In genomic region chr11:46361283-46362145, GRCh38 we compare ENCODE assay signal across 8 cellular contexts. TPM values are rescaled to one million over a fixed set of nuclear protein-coding genes. Genes with fewer than 3 reads are reported as not detected.
DNase-seq lines count a peak whose midpoint lies in the region; ATAC-seq and TF ChIP-seq lines count a peak whose summit lies in the region.

No MANE protein-coding gene starts in this region.

- no peak for TF ChIP-seq POLR2A in suprapubic skin (IDR thresholded peaks at IDR 0.05)

- WGBS in suprapubic skin = 28% methylated on average over 15 of the region's 26 CpGs

- TF ChIP-seq EP300 in suprapubic skin (IDR thresholded peaks at IDR 0.05) = no peak

- CTCF ChIA-PET in activated B cell treated with CpG ODN at 0.5 μM for 24 hours (lab: Charles Lee) = interaction anchor here (0.8 kb wide), 1 partner anchor 9 kb away, joined by 3 read pairs; no protein-coding TSS in a partner anchor

- POLR2A ChIA-PET in activated B cell treated with CpG ODN at 0.5 μM for 24 hours (lab: Charles Lee) = interaction anchor here (0.5 to 1.9 kb wide), 4 partner anchors 9 to 515 kb away, joined by 3 to 5 read pairs (median 4); no protein-coding TSS in a partner anchor

- no peaks in the 10 kb centered on the region for H3K9me3 Mint-ChIP-seq in activated B cell treated with CpG ODN at 0.5 μM for 24 hours

- ATAC-seq in GM21576 (IDR thresholded peaks at IDR 0.05; ENCODE audit: unreplicated experiment) = peak; percentile 91
- ATAC-seq in activated B cell treated with CpG ODN at 0.5 μM for 24 hours (ENCODE audit: low read depth) = peak; percentile 97

- H3K4me3 Mint-ChIP-seq in activated B cell treated with CpG ODN at 0.5 μM for 24 hours = peak overlapping the region; percentile 80

- H3K27me3 ChIP-seq in muscle layer of colon (ENCODE audit: control insufficient read depth in 1 of 2, insufficient read depth in 2 of 2, low read length in 2 of 2) = no peaks in the 10 kb centered on the region
- H3K27me3 ChIP-seq in suprapubic skin = no peaks in the 10 kb centered on the region

- H3K9me3 ChIP-seq in muscle layer of colon (ENCODE audit: low read length) (no peaks in the 10 kb centered on the region), suprapubic skin (no peaks in the 10 kb centered on the region)

- H3K4me3 ChIP-seq in muscle layer of colon (ENCODE audit: low read depth in 1 of 2, low read length in 2 of 2) = peak overlapping the region; percentile 68 to 70
- peak overlapping the region; percentile 38 for H3K4me3 ChIP-seq in suprapubic skin

- H3K36me3 ChIP-seq in muscle layer of colon (ENCODE audit: insufficient read depth, low read length) (peaks cover 4% of the 10 kb centered on the region), suprapubic skin (peaks cover 4% of the 10 kb centered on the region)

- TF ChIP-seq CTCF in activated B cell treated with CpG ODN at 0.5 μM for 24 hours (IDR thresholded peaks at IDR 0.05) = no peak
- TF ChIP-seq CTCF in suprapubic skin (IDR thresholded peaks at IDR 0.05) = no peak

- peaks cover 4% of the 10 kb centered on the region for H3K36me3 Mint-ChIP-seq in activated B cell treated with CpG ODN at 0.5 μM for 24 hours (ENCODE audit: low read depth)

- H3K27ac ChIP-seq in muscle layer of colon (ENCODE audit: low read depth, low read length) (peak overlapping the region; percentile 86), suprapubic skin (peak overlapping the region; percentile 80)

- H3K4me1 Mint-ChIP-seq in activated B cell treated with CpG ODN at 0.5 μM for 24 hours = peaks cover 25% of the 10 kb centered on the region

- H3K4me1 ChIP-seq in muscle layer of colon (ENCODE audit: insufficient read depth, low read length) (peaks cover 27% of the 10 kb centered on the region), suprapubic skin (peaks cover 63% of the 10 kb centered on the region)

- H3K27me3 Mint-ChIP-seq in activated B cell treated with CpG ODN at 0.5 μM for 24 hours = no peaks in the 10 kb centered on the region

- intact Hi-C loops in activated B cell treated with CpG ODN at 0.5 μM for 24 hours (cut with micrococcal nuclease) = no loop called here

- H3K9ac ChIP-seq in muscle layer of colon (ENCODE audit: low read length) = peak overlapping the region; percentile 68

- peak; percentile 59 for DNase-seq in EH (ENCODE audit: low read depth)
- peak; percentile 69 for DNase-seq in LHCN-M2 (ENCODE audit: low read depth)
- no peak for DNase-seq in activated B cell treated with CpG ODN at 0.5 μM for 24 hours
- peak; percentile 49 to 80 for DNase-seq in dermis microvascular lymphatic vessel endothelial cell (ENCODE audit: low read depth in 2 of 2)
- DNase-seq in suprapubic skin (ENCODE audit: low spot score in 2 of 2) = no peak
- no peak for DNase-seq in NCI-H524 treated with DMSO at 0.1 percent for 48 hours (lab: John Stamatoyannopoulos, UW)

- H3K27ac Mint-ChIP-seq in activated B cell treated with CpG ODN at 0.5 μM for 24 hours = peak overlapping the region; percentile 47

RNA-seq across cellular contexts. Expression of gene DGKZ, which starts 14.3 kb away (rescaled TPM):
- total RNA-seq in LHCN-M2 (2014; rRNA removed) (69.7 and 92.5 TPM in 2 replicates), activated B cell treated with CpG ODN at 0.5 μM for 24 hours (48.1 and 53.6 TPM in 2 replicates), dermis microvascular lymphatic vessel endothelial cell (51.6 and 61.3 TPM in 2 replicates), suprapubic skin (10 to 100 TPM; 60.5 to 91.0 (median 73.4) TPM)
- 50.2 TPM for polyA plus RNA-seq in LHCN-M2 (2012)

RNA-seq across cellular contexts. Expression of gene MDK, which starts 20.0 kb away (rescaled TPM):
- total RNA-seq in LHCN-M2 (2014; rRNA removed) (184 and 234 TPM in 2 replicates), activated B cell treated with CpG ODN at 0.5 μM for 24 hours (0.55 and 0.78 TPM in 2 replicates), dermis microvascular lymphatic vessel endothelial cell (34.8 and 58.0 TPM in 2 replicates), suprapubic skin (10 to 100 TPM in 3 of 4 donors, 1 to 10 TPM in 1; 9.1 to 22.6 (median 13.9) TPM)
- 272 TPM for polyA plus RNA-seq in LHCN-M2 (2012)

RNA-seq across cellular contexts. Expression of gene CHRM4, which starts 30.1 kb away (rescaled TPM):
- total RNA-seq in LHCN-M2 (2014; rRNA removed) (0.19 and 0.29 TPM in 2 replicates), activated B cell treated with CpG ODN at 0.5 μM for 24 hours (0.35 and 0.42 TPM in 2 replicates), dermis microvascular lymphatic vessel endothelial cell (under 0.01 and 0.25 TPM in 2 replicates), suprapubic skin (1 to 10 TPM in 3 of 4 donors, under 1 TPM in 1; 0.80 to 3.0 (median 2.6) TPM)
- polyA plus RNA-seq in LHCN-M2 (2012) = 0.15 TPM

Comparison
In these comparisons a context has a peak if more than half of its experiments do, and no peak if none do; other contexts are left out.
1. DNase-seq: peak in EH (single experiment), LHCN-M2 (single experiment) and dermis microvascular lymphatic vessel endothelial cell (2 of 2); none in activated B cell treated with CpG ODN at 0.5 μM for 24 hours (single experiment), suprapubic skin (0 of 2) and NCI-H524 treated with DMSO at 0.1 percent for 48 hours (single experiment).